11 cellular contexts compared by ENCODE assay signal in genomic region chr2:231387904-231388724, GRCh38. TPM values are rescaled to one million over a fixed set of nuclear protein-coding genes. Genes with fewer than 3 reads are reported as not detected.
DNase-seq lines count a peak whose midpoint lies in the region; ATAC-seq and TF ChIP-seq lines count a peak whose summit lies in the region.
"Had no signal": no experiment of that assay in that cellular context is flagged by ENCODE, and none has a peak within 500 bp of the region (broad histone marks: within the 10 kb centered on the region; RNA-seq: fewer than 3 reads in every experiment).

No MANE protein-coding gene starts in this region.

- DNase-seq in COLO829 (ENCODE audit: low spot score), result peak; percentile 94
- peak; percentile 24 to 52 for DNase-seq in SHP77 (lab: John Stamatoyannopoulos, UW)
- DNase-seq in fibroblast of pulmonary artery (ENCODE audit: low read depth), result peak; percentile 64
- DNase-seq in neural crest cell (ENCODE audit: low read depth, low spot score), result peak; percentile 35
- DNase-seq in kidney tubule cell (ENCODE audit: low spot score), result no peak
- DNase-seq in NCI-H187 (lab: John Stamatoyannopoulos, UW), result no peak
- DNase-seq: spleen, T-cell had no signal

- ATAC-seq in HG02798 (IDR thresholded peaks at IDR 0.05; ENCODE audit: poor library complexity, unreplicated experiment) (no peak), GM19351 (IDR thresholded peaks at IDR 0.05; ENCODE audit: unreplicated experiment) (no peak)

- peaks cover under 1% of the 10 kb centered on the region for H3K27me3 Mint-ChIP-seq in neural crest cell (ENCODE audit: low read depth)

- H3K9me3 Mint-ChIP-seq in neural crest cell, result peaks cover 4% of the 10 kb centered on the region

- H3K4me3 Mint-ChIP-seq in neural crest cell, result no peak overlapping the region
- H3K4me3 Mint-ChIP-seq: central memory CD8-positive, alpha-beta T cell; T-cell had no signal

- peak; percentile 1 for TF ChIP-seq CTCF in fibroblast of pulmonary artery (IDR thresholded peaks at IDR 0.05; ENCODE audit: low read length, missing control alignments)
- TF ChIP-seq CTCF in neural crest cell (conservative IDR thresholded peaks at IDR 0.05), result no peak

- peaks cover 9% of the 10 kb centered on the region for H3K36me3 Mint-ChIP-seq in neural crest cell (ENCODE audit: low read depth)
- H3K36me3 Mint-ChIP-seq: T-cell had no signal

- H3K4me3 ChIP-seq in fibroblast of pulmonary artery (replicated peaks; ENCODE audit: low read depth, low read length), result no peak overlapping the region
- H3K4me3 ChIP-seq: spleen had no signal

- peak overlapping the region; percentile 97 for H3K27ac Mint-ChIP-seq in neural crest cell (ENCODE audit: unreplicated experiment)
- H3K27ac Mint-ChIP-seq: T-cell had no signal

- peaks cover 12% of the 10 kb centered on the region for H3K4me1 Mint-ChIP-seq in neural crest cell

RNA-seq across cellular contexts. Expression of gene B3GNT7, which starts 7.4 kb away (rescaled TPM):
- total RNA-seq in neural crest cell, result 0.61 and 0.79 TPM in 2 replicates

Comparison
In these comparisons a context has a peak if more than half of its experiments do, and no peak if none do; other contexts are left out.
1. DNase-seq: peak in COLO829 (single experiment), SHP77 (2 of 2), fibroblast of pulmonary artery (single experiment) and neural crest cell (single experiment); none in kidney tubule cell (single experiment) and NCI-H187 (0 of 2).